Comparison of ENCODE assay signal across 1 cellular context in the genomic region with DNA sequence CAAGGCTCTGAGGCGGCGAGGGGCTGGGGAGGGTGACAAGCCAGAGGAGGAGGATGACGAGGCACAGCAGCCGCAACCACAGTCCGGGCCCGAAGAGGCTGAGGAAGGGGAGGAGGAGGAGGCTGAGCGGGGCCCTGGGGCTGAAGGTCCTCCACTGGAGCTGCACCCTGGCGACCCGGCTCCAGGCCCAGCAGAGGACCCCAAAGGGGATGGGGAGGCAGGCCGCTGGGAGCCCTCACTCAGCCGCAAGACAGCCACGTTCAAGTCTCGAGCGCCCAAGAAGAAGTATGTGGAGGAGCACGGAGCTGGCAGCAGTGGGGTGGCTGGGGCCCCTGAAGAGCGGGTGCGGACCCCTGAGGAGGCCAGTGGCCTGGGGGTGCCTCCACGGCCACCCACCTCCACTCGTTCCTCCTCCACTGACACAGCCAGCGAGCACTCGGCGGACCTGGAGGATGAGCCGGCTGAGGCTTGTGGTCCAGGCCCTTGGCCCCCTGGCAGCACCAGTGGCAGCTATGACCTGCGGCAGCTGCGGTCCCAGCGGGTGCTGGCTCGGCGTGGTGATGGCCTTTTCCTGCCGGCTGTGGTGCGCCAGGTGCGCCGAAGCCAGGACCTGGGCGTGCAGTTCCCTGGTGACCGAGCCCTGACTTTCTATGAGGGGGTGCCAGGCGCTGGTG.
A peak's percentile ranks its signal among the peaks of the same experiment; 100 is the strongest.
TF ChIP-seq lines count a peak whose summit lies in the region.

No MANE protein-coding gene starts in this region.

TF ChIP-seq in HepG2, 621 proteins besides CTCF, POLR2A, EP300 and RAD21:
- no peak for TF ChIP-seq ZNF788 (CRISPR knock-in tag; IDR thresholded peaks at IDR 0.05; ENCODE audit: borderline replicate concordance)
- 0 out of 2 replicates have a peak, but pooled peaks have one; percentile 9 for TF ChIP-seq RBFOX2 (IDR thresholded peaks at IDR 0.05; ENCODE audit: low read depth, low read length)
- no peak for TF ChIP-seq TRAFD1 (CRISPR knock-in tag; IDR thresholded peaks at IDR 0.05; ENCODE audit: borderline replicate concordance)
